In the genomic region with DNA sequence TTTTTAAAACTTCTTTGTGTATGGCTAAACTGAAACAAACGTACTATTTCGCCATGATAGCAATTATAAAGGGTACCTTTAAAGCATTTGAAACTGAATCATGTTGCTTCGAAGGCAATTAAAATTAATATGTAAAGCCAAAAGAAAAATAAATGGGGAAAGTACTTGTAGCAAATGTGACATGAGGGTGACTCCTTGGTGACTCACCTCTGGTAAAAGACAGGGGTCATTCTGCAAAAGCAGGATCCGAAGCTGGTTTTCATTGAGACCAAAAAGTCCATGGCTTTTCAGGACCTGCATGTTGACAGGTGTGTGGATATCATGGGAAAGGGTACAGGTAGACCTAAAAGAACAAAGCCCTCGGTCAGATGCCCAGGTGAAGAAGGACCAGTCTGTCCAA, we compare ENCODE assay signal across 11 cellular contexts. TPM values are rescaled to one million over a fixed set of nuclear protein-coding genes. Genes with fewer than 3 reads are reported as not detected.
DNase-seq lines count a peak whose midpoint lies in the region; ATAC-seq and TF ChIP-seq lines count a peak whose summit lies in the region.
"Had no signal": no experiment of that assay in that cellular context is flagged by ENCODE, and none has a peak within 500 bp of the region (broad histone marks: within the 10 kb centered on the region; RNA-seq: fewer than 3 reads in every experiment).

No MANE protein-coding gene starts in this region.

- H3K4me3 Mint-ChIP-seq in activated T-helper 17 cell treated with anti-CD3 and anti-CD28 coated beads, Interleukin-2, amount 50 U/mL, for 72 hours, result peak overlapping the region; percentile 82

- no peak for TF ChIP-seq POLR2A in upper lobe of left lung (IDR thresholded peaks at IDR 0.05)

- H2AFZ ChIP-seq in hepatocyte, result no peak overlapping the region

- no peaks in the 10 kb centered on the region for H3K9me3 Mint-ChIP-seq in activated T-helper 17 cell treated with anti-CD3 and anti-CD28 coated beads, Interleukin-2, amount 50 U/mL, for 72 hours

- H3K9me2 ChIP-seq in hepatocyte (replicated peaks; ENCODE audit: insufficient read depth), result no peaks in the 10 kb centered on the region

- peaks cover 6% of the 10 kb centered on the region for H3K4me1 Mint-ChIP-seq in activated T-helper 17 cell treated with anti-CD3 and anti-CD28 coated beads, Interleukin-2, amount 50 U/mL, for 72 hours

- peaks cover 55% of the 10 kb centered on the region for H3K36me3 Mint-ChIP-seq in activated T-helper 17 cell treated with anti-CD3 and anti-CD28 coated beads, Interleukin-2, amount 50 U/mL, for 72 hours (ENCODE audit: low read depth)

- no peaks in the 10 kb centered on the region for H3K27me3 Mint-ChIP-seq in activated T-helper 17 cell treated with anti-CD3 and anti-CD28 coated beads, Interleukin-2, amount 50 U/mL, for 72 hours

- WGBS in hepatocyte (ENCODE audit: low lambda C conversion rate, missing lambda C conversion rate), result 91% methylated on average over 5 of the region's 5 CpGs
- 95% methylated on average over 5 of the region's 5 CpGs for WGBS in upper lobe of left lung, 2 donors

- H4K20me1 ChIP-seq in hepatocyte (ENCODE audit: insufficient read depth, poor library complexity, severe bottlenecking), result no peaks in the 10 kb centered on the region

- H3K27ac Mint-ChIP-seq in activated T-helper 17 cell treated with anti-CD3 and anti-CD28 coated beads, Interleukin-2, amount 50 U/mL, for 72 hours, result no peak overlapping the region

- H3K4me2 ChIP-seq in hepatocyte, result peak overlapping the region; percentile 92

- DNase-seq in AG10803 (ENCODE audit: low read depth) (no peak), HAP-1 (ENCODE audit: low spot score in 2 of 2) (no peak), hepatocyte (ENCODE audit: low spot score) (no peak), upper lobe of left lung (no peak), left lobe of liver (ENCODE audit: low spot score) (no peak)
- DNase-seq: cerebellar nuclear complex; left ventricle myocardium superior; stimulated activated CD4-positive, alpha-beta T cell treated with anti-CD3 and anti-CD28 coated beads, Interleukin-2, amount 100 ng/mL, for 24 hours had no signal

- H3K36me3 ChIP-seq in HAP-1 (replicated peaks) (peaks cover 38% of the 10 kb centered on the region), hepatocyte (replicated peaks; ENCODE audit: insufficient read depth, low read depth) (no peaks in the 10 kb centered on the region), upper lobe of left lung (peaks cover 0 to 5% (median 0%) of the 10 kb centered on the region in 4 donors)

- H3K27ac ChIP-seq in hepatocyte (no peak overlapping the region), upper lobe of left lung (no peak overlapping the region)

- in situ Hi-C loops in HAP-1 (cut with MboI; ENCODE audit: low sequenced_read_pairs), result no loop called here

- TF ChIP-seq EP300 in upper lobe of left lung (IDR thresholded peaks at IDR 0.05), result no peak

- peaks cover 24% of the 10 kb centered on the region for H3K79me2 ChIP-seq in hepatocyte

- no peak for ATAC-seq in activated T-helper 17 cell treated with anti-CD3 and anti-CD28 coated beads, Interleukin-2, amount 50 U/mL, for 72 hours (replicated peaks)
- ATAC-seq in upper lobe of left lung (ENCODE audit: low FRiP score in 2 of 2) (no peak), HG03460 (IDR thresholded peaks at IDR 0.05; ENCODE audit: unreplicated experiment) (no peak), left lobe of liver (no peak), HG03097 (IDR thresholded peaks at IDR 0.05; ENCODE audit: low FRiP score, unreplicated experiment) (no peak)

- H3K9me3 ChIP-seq in HAP-1, result no peaks in the 10 kb centered on the region
- H3K9me3 ChIP-seq in hepatocyte (ENCODE audit: low read depth), result no peaks in the 10 kb centered on the region
- H3K9me3 ChIP-seq in upper lobe of left lung, result no peaks in the 10 kb centered on the region

- H3K4me1 ChIP-seq in HAP-1 (peaks cover 16% of the 10 kb centered on the region), hepatocyte (ENCODE audit: insufficient read depth) (peaks cover 8% of the 10 kb centered on the region), upper lobe of left lung (peaks cover 13 to 25% (median 15%) of the 10 kb centered on the region in 4 donors)

- peak overlapping the region; percentile 73 for H3K4me3 ChIP-seq in AG10803 (ENCODE audit: low read length)
- H3K4me3 ChIP-seq in HAP-1, result peak overlapping the region; percentile 49
- H3K4me3 ChIP-seq in hepatocyte, result no peak overlapping the region
- peak overlapping the region in 1 of 4 donors; percentile 96 for H3K4me3 ChIP-seq in upper lobe of left lung

- H3K27me3 ChIP-seq in HAP-1 (ENCODE audit: low read depth), result no peaks in the 10 kb centered on the region
- H3K27me3 ChIP-seq in hepatocyte, result no peaks in the 10 kb centered on the region
- no peaks in the 10 kb centered on the region for H3K27me3 ChIP-seq in upper lobe of left lung

- no peak for TF ChIP-seq CTCF in AG10803 (conservative IDR thresholded peaks at IDR 0.05; ENCODE audit: low read length)
- TF ChIP-seq CTCF in hepatocyte (IDR thresholded peaks at IDR 0.05; ENCODE audit: poor library complexity), result no peak
- no peak for TF ChIP-seq CTCF in upper lobe of left lung (IDR thresholded peaks at IDR 0.05)

RNA-seq across cellular contexts. Expression of a gene that starts 1.5 kb away (rescaled TPM):
- 10 to 100 TPM; 23.6 to 32.4 TPM for total RNA-seq in activated T-helper 17 cell treated with anti-CD3 and anti-CD28 coated beads, Interleukin-2, amount 50 U/mL, for 72 hours
- 29.0 and 29.9 TPM in 2 replicates for total RNA-seq in hepatocyte
- 10.3 and 11.6 TPM in 2 replicates for polyA plus RNA-seq in hepatocyte
- total RNA-seq in upper lobe of left lung, result 10 to 100 TPM in 2 of 6 donors, 1 to 10 TPM in 4; 3.4 to 12.6 (median 8.3) TPM
- total RNA-seq in left lobe of liver, result 0.93 TPM

RNA-seq across cellular contexts. Expression of a gene that starts 53.1 kb away (rescaled TPM):
- 1 to 10 TPM; 1.1 to 1.2 TPM for total RNA-seq in activated T-helper 17 cell treated with anti-CD3 and anti-CD28 coated beads, Interleukin-2, amount 50 U/mL, for 72 hours
- 5.7 and 7.3 TPM in 2 replicates for total RNA-seq in hepatocyte
- polyA plus RNA-seq in hepatocyte, result 2.8 and 3.4 TPM in 2 replicates
- 10 to 100 TPM in 1 of 6 donors, 1 to 10 TPM in 5; 4.1 to 10.2 (median 5.3) TPM for total RNA-seq in upper lobe of left lung
- 0.53 TPM for total RNA-seq in left lobe of liver
